In genomic region chr7:5838771-5839170, GRCh38 we compare ENCODE assay signal across 23 cellular contexts. TPM values are rescaled to one million over a fixed set of nuclear protein-coding genes. Genes with fewer than 3 reads are reported as not detected.
DNase-seq lines count a peak whose midpoint lies in the region; ATAC-seq and TF ChIP-seq lines count a peak whose summit lies in the region.
"Had no signal": no experiment of that assay in that cellular context is flagged by ENCODE, and none has a peak within 500 bp of the region (broad histone marks: within the 10 kb centered on the region; RNA-seq: fewer than 3 reads in every experiment).

No MANE protein-coding gene starts in this region.

- intact Hi-C loops in activated CD4-positive, alpha-beta memory T cell treated with anti-CD3 and anti-CD28 coated beads for 36 hours (cut with micrococcal nuclease): no loop called here
- intact Hi-C loops in CD4-positive, alpha-beta T cell (cut with DNase I, micrococcal nuclease): loop anchor here in 1 of 2 experiments (2.0 kb wide), 1 partner anchor 14 kb away; no protein-coding TSS in a partner anchor
- intact Hi-C loops in naive thymus-derived CD4-positive, alpha-beta T cell (cut with micrococcal nuclease): no loop called here

- no peaks in the 10 kb centered on the region for H3K9me3 ChIP-seq in CD4-positive, alpha-beta T cell (ENCODE audit: control insufficient read depth, low read length)
- no peaks in the 10 kb centered on the region for H3K9me3 ChIP-seq in naive thymus-derived CD4-positive, alpha-beta T cell (ENCODE audit: control insufficient read depth in 2 of 3, low read length in 3 of 3)
- H3K9me3 ChIP-seq: A549, Caco-2 had no signal

- no peaks in the 10 kb centered on the region for H3K27me3 Mint-ChIP-seq in activated CD4-positive, alpha-beta memory T cell treated with anti-CD3 and anti-CD28 coated beads for 36 hours
- no peaks in the 10 kb centered on the region for H3K27me3 Mint-ChIP-seq in activated CD4-positive, alpha-beta memory T cell treated with anti-CD3 and anti-CD28 coated beads, Interleukin-2, amount 10 ng/mL, durations not matched to agents 7 days and 5 days
- no peaks in the 10 kb centered on the region for H3K27me3 Mint-ChIP-seq in CD4-positive, alpha-beta T cell
- no peaks in the 10 kb centered on the region for H3K27me3 Mint-ChIP-seq in WTC11 (ENCODE audit: low read depth)
- H3K27me3 Mint-ChIP-seq in naive thymus-derived CD4-positive, alpha-beta T cell: no peaks in the 10 kb centered on the region

- H3K36me3 ChIP-seq in naive thymus-derived CD4-positive, alpha-beta T cell (ENCODE audit: control insufficient read depth in 2 of 3, insufficient read depth in 3 of 3, low read length in 3 of 3): peaks cover 0 to 26% (median 11%) of the 10 kb centered on the region in 3 experiments

- peak overlapping the region; percentile 11 for H3K4me3 Mint-ChIP-seq in activated CD4-positive, alpha-beta memory T cell treated with anti-CD3 and anti-CD28 coated beads for 36 hours
- H3K4me3 Mint-ChIP-seq in activated CD4-positive, alpha-beta memory T cell treated with anti-CD3 and anti-CD28 coated beads, Interleukin-2, amount 10 ng/mL, durations not matched to agents 7 days and 5 days: no peak overlapping the region
- H3K4me3 Mint-ChIP-seq in CD4-positive, alpha-beta T cell: peak overlapping the region; percentile 83
- H3K4me3 Mint-ChIP-seq in WTC11: no peak overlapping the region
- peak overlapping the region in 9 of 10 donors; percentile 45 to 82 (median 75) for H3K4me3 Mint-ChIP-seq in naive thymus-derived CD4-positive, alpha-beta T cell

- no peaks in the 10 kb centered on the region for H3K27me3 ChIP-seq in CD4-positive, alpha-beta T cell (ENCODE audit: control insufficient read depth, insufficient read depth, low read length)
- H3K27me3 ChIP-seq in naive thymus-derived CD4-positive, alpha-beta T cell (ENCODE audit: control insufficient read depth in 2 of 2, insufficient read depth in 2 of 2, low read length in 2 of 2): no peaks in the 10 kb centered on the region

- no peak for TF ChIP-seq CTCF in CD4-positive, alpha-beta T cell (IDR thresholded peaks at IDR 0.05)
- TF ChIP-seq CTCF in WTC11 (IDR thresholded peaks at IDR 0.05): no peak

- CTCF ChIA-PET in activated CD4-positive, alpha-beta memory T cell treated with anti-CD3 and anti-CD28 coated beads for 36 hours (lab: Charles Lee): interaction anchor here (1.3 kb wide), 1 partner anchor 57 kb away, joined by 4 read pairs; the partner anchor contains the start of gene RNF216
- CTCF ChIA-PET in activated CD4-positive, alpha-beta memory T cell treated with anti-CD3 and anti-CD28 coated beads, Interleukin-2, amount 10 ng/mL, durations not matched to agents 7 days and 5 days (lab: Charles Lee): interaction anchor here (1.6 to 1.7 kb wide), 2 partner anchors 8 to 11 kb away, joined by 3 to 4 read pairs; no protein-coding TSS in a partner anchor
- CTCF ChIA-PET in CD4-positive, alpha-beta T cell (lab: Charles Lee): interaction anchor here (0.5 to 0.8 kb wide), 2 partner anchors 18 to 51 kb away, joined by 3 to 4 read pairs; no protein-coding TSS in a partner anchor
- CTCF ChIA-PET in WTC11 (lab: Charles Lee): no interaction called here
- CTCF ChIA-PET in naive thymus-derived CD4-positive, alpha-beta T cell (lab: Charles Lee): interaction anchor here (0.6 to 1.2 kb wide), 3 partner anchors 10 to 314 kb away, joined by 3 to 4 read pairs (median 3); no protein-coding TSS in a partner anchor

- no peak for ATAC-seq in CD4-positive, alpha-beta T cell (ENCODE audit: poor library complexity)
- ATAC-seq in WTC11: no peak
- no peak for ATAC-seq in naive thymus-derived CD4-positive, alpha-beta T cell
- ATAC-seq in HG02763 (IDR thresholded peaks at IDR 0.05; ENCODE audit: unreplicated experiment): no peak
- ATAC-seq: PC-3 had no signal

- H3K36me3 Mint-ChIP-seq in activated CD4-positive, alpha-beta memory T cell treated with anti-CD3 and anti-CD28 coated beads for 36 hours: peaks cover 6% of the 10 kb centered on the region
- H3K36me3 Mint-ChIP-seq in activated CD4-positive, alpha-beta memory T cell treated with anti-CD3 and anti-CD28 coated beads, Interleukin-2, amount 10 ng/mL, durations not matched to agents 7 days and 5 days (ENCODE audit: low read depth): peaks cover 6% of the 10 kb centered on the region
- peaks cover 51% of the 10 kb centered on the region for H3K36me3 Mint-ChIP-seq in CD4-positive, alpha-beta T cell (ENCODE audit: low read depth)
- 0 out of 2 replicates have a peak, but pooled peaks cover 5% of the 10 kb centered on the region for H3K36me3 Mint-ChIP-seq in WTC11
- H3K36me3 Mint-ChIP-seq in naive thymus-derived CD4-positive, alpha-beta T cell: peaks cover 10 to 28% (median 16%) of the 10 kb centered on the region in 5 donors

- DNase-seq in activated CD4-positive, alpha-beta memory T cell treated with anti-CD3 and anti-CD28 coated beads for 36 hours: no peak
- no peak for DNase-seq in activated CD4-positive, alpha-beta memory T cell treated with anti-CD3 and anti-CD28 coated beads, Interleukin-2, amount 10 ng/mL, durations not matched to agents 7 days and 5 days
- DNase-seq in CD4-positive, alpha-beta T cell: no peak
- DNase-seq in WTC11 (ENCODE audit: low spot score) (no peak), activated gamma-delta T cell (lab: John Stamatoyannopoulos, UW) (no peak), T1000 (lab: John Stamatoyannopoulos, UW) (no peak)
- no peak for DNase-seq in naive thymus-derived CD4-positive, alpha-beta T cell
- DNase-seq: C1 segment of cervical spinal cord, Caco-2, DMS153, KG1, NCI-H1048, NCI-H1436 treated with DMSO at 0.1 percent for 48 hours, NCI-H2029 treated with DMSO at 0.1 percent for 48 hours, NCI-H2171 treated with DMSO at 0.1 percent for 48 hours, NCI-H446 treated with DMSO at 0.1 percent for 48 hours, NCI-H748 treated with DMSO at 0.1 percent for 48 hours, PC-3 had no signal

- H3K4me1 Mint-ChIP-seq in activated CD4-positive, alpha-beta memory T cell treated with anti-CD3 and anti-CD28 coated beads for 36 hours (ENCODE audit: low read depth): peaks cover 32% of the 10 kb centered on the region
- H3K4me1 Mint-ChIP-seq in activated CD4-positive, alpha-beta memory T cell treated with anti-CD3 and anti-CD28 coated beads, Interleukin-2, amount 10 ng/mL, durations not matched to agents 7 days and 5 days: peaks cover 27% of the 10 kb centered on the region
- peaks cover 44% of the 10 kb centered on the region for H3K4me1 Mint-ChIP-seq in CD4-positive, alpha-beta T cell (ENCODE audit: low read depth)
- no peaks in the 10 kb centered on the region for H3K4me1 Mint-ChIP-seq in WTC11
- peaks cover 14 to 50% (median 32%) of the 10 kb centered on the region in 7 donors for H3K4me1 Mint-ChIP-seq in naive thymus-derived CD4-positive, alpha-beta T cell

- H3K4me1 ChIP-seq in naive thymus-derived CD4-positive, alpha-beta T cell (ENCODE audit: control insufficient read depth in 2 of 2, insufficient read depth in 2 of 2, low read length in 2 of 2): peaks cover 12 to 40% of the 10 kb centered on the region in 2 donors
- H3K4me1 ChIP-seq: A549, Caco-2 had no signal

- H3K4me3 ChIP-seq in naive thymus-derived CD4-positive, alpha-beta T cell (ENCODE audit: low read length): no peak overlapping the region
- H3K4me3 ChIP-seq: A549 had no signal

- H3K27ac Mint-ChIP-seq in activated CD4-positive, alpha-beta memory T cell treated with anti-CD3 and anti-CD28 coated beads for 36 hours: peak overlapping the region; percentile 21
- H3K27ac Mint-ChIP-seq in activated CD4-positive, alpha-beta memory T cell treated with anti-CD3 and anti-CD28 coated beads, Interleukin-2, amount 10 ng/mL, durations not matched to agents 7 days and 5 days: no peak overlapping the region
- H3K27ac Mint-ChIP-seq in CD4-positive, alpha-beta T cell: peak overlapping the region; percentile 85
- H3K27ac Mint-ChIP-seq in WTC11: peak overlapping the region; percentile 19; the same call in 1 of the 2 replicates
- peak overlapping the region in 8 of 9 donors; percentile 77 to 95 (median 86) for H3K27ac Mint-ChIP-seq in naive thymus-derived CD4-positive, alpha-beta T cell

- POLR2A ChIA-PET in activated CD4-positive, alpha-beta memory T cell treated with anti-CD3 and anti-CD28 coated beads for 36 hours (lab: Charles Lee): no interaction called here
- POLR2A ChIA-PET in activated CD4-positive, alpha-beta memory T cell treated with anti-CD3 and anti-CD28 coated beads, Interleukin-2, amount 10 ng/mL, durations not matched to agents 7 days and 5 days (lab: Charles Lee): interaction anchor here (0.7 kb wide), 1 partner anchor 500 kb away, joined by 3 read pairs; no protein-coding TSS in a partner anchor
- POLR2A ChIA-PET in CD4-positive, alpha-beta T cell (lab: Charles Lee): interaction anchor here (0.6 to 2.6 kb wide), 5 partner anchors 8 to 470 kb away, joined by 3 to 9 read pairs (median 3); no protein-coding TSS in a partner anchor
- POLR2A ChIA-PET in WTC11 (lab: Charles Lee): no interaction called here
- POLR2A ChIA-PET in naive thymus-derived CD4-positive, alpha-beta T cell (lab: Charles Lee): interaction anchor here (0.9 to 5.3 kb wide), 3 partner anchors 15 to 77 kb away, joined by 3 to 45 read pairs (median 4); no protein-coding TSS in a partner anchor

- no peaks in the 10 kb centered on the region for H3K9me3 Mint-ChIP-seq in activated CD4-positive, alpha-beta memory T cell treated with anti-CD3 and anti-CD28 coated beads for 36 hours
- H3K9me3 Mint-ChIP-seq in activated CD4-positive, alpha-beta memory T cell treated with anti-CD3 and anti-CD28 coated beads, Interleukin-2, amount 10 ng/mL, durations not matched to agents 7 days and 5 days: no peaks in the 10 kb centered on the region
- H3K9me3 Mint-ChIP-seq in CD4-positive, alpha-beta T cell: no peaks in the 10 kb centered on the region
- H3K9me3 Mint-ChIP-seq in WTC11: no peaks in the 10 kb centered on the region
- no peaks in the 10 kb centered on the region for H3K9me3 Mint-ChIP-seq in naive thymus-derived CD4-positive, alpha-beta T cell

- H3K27ac ChIP-seq in CD4-positive, alpha-beta T cell (ENCODE audit: low read depth, low read length): no peak overlapping the region
- H3K27ac ChIP-seq in naive thymus-derived CD4-positive, alpha-beta T cell (ENCODE audit: low read depth, low read length): peak overlapping the region; percentile 52
- H3K27ac ChIP-seq: A549, RWPE1 had no signal

RNA-seq across cellular contexts. Expression of gene OCM, which starts 41.8 kb away (rescaled TPM):
- total RNA-seq in activated CD4-positive, alpha-beta memory T cell treated with anti-CD3 and anti-CD28 coated beads for 36 hours: not detected
- under 1 TPM; 0.33 to 0.73 TPM for total RNA-seq in activated CD4-positive, alpha-beta memory T cell treated with anti-CD3 and anti-CD28 coated beads, Interleukin-2, amount 10 ng/mL, durations not matched to agents 7 days and 5 days
- total RNA-seq in CD4-positive, alpha-beta T cell: 1 to 10 TPM; 3.4 to 5.5 TPM
- total RNA-seq in WTC11 (2021): not detected in 3 replicates
- 10 to 100 TPM in 2 of 5 experiments, 1 to 10 TPM in 2, under 1 TPM in 1; 0.80 to 17.9 (median 7.7) TPM for total RNA-seq in naive thymus-derived CD4-positive, alpha-beta T cell
- polyA plus RNA-seq in naive thymus-derived CD4-positive, alpha-beta T cell: 1 to 10 TPM; 2.3 to 2.9 TPM
- total RNA-seq: Caco-2, H1, M059J, PC-3 had no signal
- polyA plus RNA-seq: A549, H1 had no signal

RNA-seq across cellular contexts. Expression of gene RNF216, which starts 57.3 kb away (rescaled TPM):
- 10 to 100 TPM; 27.8 to 31.7 TPM for total RNA-seq in activated CD4-positive, alpha-beta memory T cell treated with anti-CD3 and anti-CD28 coated beads for 36 hours
- 10 to 100 TPM; 24.8 to 25.2 TPM for total RNA-seq in activated CD4-positive, alpha-beta memory T cell treated with anti-CD3 and anti-CD28 coated beads, Interleukin-2, amount 10 ng/mL, durations not matched to agents 7 days and 5 days
- total RNA-seq in CD4-positive, alpha-beta T cell: 10 to 100 TPM; 85.7 to 88.9 TPM
- 25.4 to 28.6 TPM (median 27.9 TPM) in 3 replicates for total RNA-seq in WTC11 (2021)
- total RNA-seq in naive thymus-derived CD4-positive, alpha-beta T cell: 100 to 1,000 TPM in 2 of 5 experiments, 10 to 100 TPM in 3; 41.7 to 103 (median 91.2) TPM
- polyA plus RNA-seq in naive thymus-derived CD4-positive, alpha-beta T cell: 10 to 100 TPM; 29.2 to 51.3 TPM

RNA-seq across cellular contexts. Expression of gene CCZ1, which starts 59.8 kb away (rescaled TPM):
- 100 to 1,000 TPM in 1 of 2 experiments, 10 to 100 TPM in 1; 96.2 to 110 TPM for total RNA-seq in activated CD4-positive, alpha-beta memory T cell treated with anti-CD3 and anti-CD28 coated beads for 36 hours
- total RNA-seq in activated CD4-positive, alpha-beta memory T cell treated with anti-CD3 and anti-CD28 coated beads, Interleukin-2, amount 10 ng/mL, durations not matched to agents 7 days and 5 days: 100 to 1,000 TPM; 108 to 116 TPM
- 10 to 100 TPM; 76.2 to 80.4 TPM for total RNA-seq in CD4-positive, alpha-beta T cell
- total RNA-seq in WTC11 (2021): 114 to 124 TPM (median 116 TPM) in 3 replicates
- total RNA-seq in naive thymus-derived CD4-positive, alpha-beta T cell: 10 to 100 TPM; 65.2 to 83.6 (median 75.6) TPM
- polyA plus RNA-seq in naive thymus-derived CD4-positive, alpha-beta T cell: 10 to 100 TPM; 39.4 to 43.2 TPM

Comparison
In these comparisons a context has a peak if more than half of its experiments do, and no peak if none do; other contexts are left out.
1. H3K4me3 Mint-ChIP-seq: peak in activated CD4-positive, alpha-beta memory T cell treated with anti-CD3 and anti-CD28 coated beads for 36 hours (single experiment), CD4-positive, alpha-beta T cell (single experiment) and naive thymus-derived CD4-positive, alpha-beta T cell (9 of 10); none in activated CD4-positive, alpha-beta memory T cell treated with anti-CD3 and anti-CD28 coated beads, Interleukin-2, amount 10 ng/mL, durations not matched to agents 7 days and 5 days (single experiment) and WTC11 (single experiment).
2. POLR2A ChIA-PET loops: an anchor here in activated CD4-positive, alpha-beta memory T cell treated with anti-CD3 and anti-CD28 coated beads, Interleukin-2, amount 10 ng/mL, durations not matched to agents 7 days and 5 days (0.7 kb wide), CD4-positive, alpha-beta T cell (0.6 to 2.6 kb wide) and naive thymus-derived CD4-positive, alpha-beta T cell (0.9 to 5.3 kb wide); none called in activated CD4-positive, alpha-beta memory T cell treated with anti-CD3 and anti-CD28 coated beads for 36 hours and WTC11.